ENCODE assay signal across 14 cellular contexts in genomic region chr17:4562000-4562969, GRCh38. TPM values are rescaled to one million over a fixed set of nuclear protein-coding genes. Genes with fewer than 3 reads are reported as not detected.
DNase-seq lines count a peak whose midpoint lies in the region; TF ChIP-seq lines count a peak whose summit lies in the region.
"Had no signal": no experiment of that assay in that cellular context is flagged by ENCODE, and none has a peak within 500 bp of the region (broad histone marks: within the 10 kb centered on the region; RNA-seq: fewer than 3 reads in every experiment).

No MANE protein-coding gene starts in this region.

- H3K36me3 ChIP-seq in Karpas-422 (ENCODE audit: insufficient read depth, low read length) (no peaks in the 10 kb centered on the region), ascending aorta (no peaks in the 10 kb centered on the region)

- peaks cover 17% of the 10 kb centered on the region for H3K4me1 ChIP-seq in Karpas-422 (ENCODE audit: low read length)
- peaks cover 6 to 10% of the 10 kb centered on the region in 2 donors for H3K4me1 ChIP-seq in ascending aorta

- H3K27me3 Mint-ChIP-seq in T-helper 2 cell treated with Interferon-gamma antibody and Interleukin-4, amounts not matched to agents 5 μg/mL and 100 μg/mL, for 36 hours (ENCODE audit: low read depth) = no peaks in the 10 kb centered on the region

- no peaks in the 10 kb centered on the region for H3K9me2 ChIP-seq in Karpas-422 (replicated peaks; ENCODE audit: insufficient read depth, low read length)

- no peaks in the 10 kb centered on the region for H4K20me1 ChIP-seq in Karpas-422 (ENCODE audit: insufficient read depth, low read depth, low read length)

- no peaks in the 10 kb centered on the region for H3K36me3 Mint-ChIP-seq in T-helper 2 cell treated with Interferon-gamma antibody and Interleukin-4, amounts not matched to agents 5 μg/mL and 100 μg/mL, for 36 hours (ENCODE audit: low read depth)

- H3K9ac ChIP-seq in Karpas-422 (ENCODE audit: low read length) = peak overlapping the region; percentile 21; the same call in 1 of the 2 replicates

- no peaks in the 10 kb centered on the region for H3K9me3 ChIP-seq in Karpas-422 (ENCODE audit: low read length)
- H3K9me3 ChIP-seq in ascending aorta = no peaks in the 10 kb centered on the region

- DNase-seq in T-helper 2 cell treated with Interferon-gamma antibody and Interleukin-4, amounts not matched to agents 5 μg/mL and 100 μg/mL, for 36 hours (ENCODE audit: low spot score) = no peak
- DNase-seq in T-helper 2 cell (no peak), Karpas-422 (no peak), ascending aorta (ENCODE audit: low spot score in 2 of 2) (no peak), posterior vena cava (ENCODE audit: low spot score) (peak; percentile 58), mucosa of gallbladder (ENCODE audit: low spot score) (no peak), GDM1 (lab: John Stamatoyannopoulos, UW) (no peak), NCI-H446 treated with DMSO at 0.1 percent for 48 hours (lab: John Stamatoyannopoulos, UW) (no peak)
- DNase-seq: activated CD4-positive, alpha-beta T cell treated with anti-CD3 and anti-CD28 coated beads, Interleukin-2, amount 50 U/mL, for 4 hours; anterior cingulate cortex; midbrain; NCI-H748 treated with DMSO at 0.1 percent for 48 hours had no signal

- H3K4me3 Mint-ChIP-seq in T-helper 2 cell treated with Interferon-gamma antibody and Interleukin-4, amounts not matched to agents 5 μg/mL and 100 μg/mL, for 36 hours = peak overlapping the region; percentile 68

- intact Hi-C loops in ascending aorta (cut with DNase I) (loop anchor here (2.0 kb wide), 1 partner anchor 63 kb away; the partner anchor contains the start of gene SPNS2), posterior vena cava (cut with DNase I) (loop anchor here in 1 of 2 donors (1.0 kb wide), 1 partner anchor 63 kb away; no protein-coding TSS in a partner anchor)

- H3K4me1 Mint-ChIP-seq in T-helper 2 cell treated with Interferon-gamma antibody and Interleukin-4, amounts not matched to agents 5 μg/mL and 100 μg/mL, for 36 hours (ENCODE audit: low read depth) = peaks cover 37% of the 10 kb centered on the region

- H3K27ac Mint-ChIP-seq in T-helper 2 cell treated with Interferon-gamma antibody and Interleukin-4, amounts not matched to agents 5 μg/mL and 100 μg/mL, for 36 hours = peak overlapping the region; percentile 50

- H3K4me3 ChIP-seq in Karpas-422 (ENCODE audit: low read length) (no peak overlapping the region), ascending aorta (peak overlapping the region in 1 of 2 donors; percentile 5)
- H3K4me3 ChIP-seq: SK-N-MC had no signal

- H3K27ac ChIP-seq in Karpas-422 (ENCODE audit: low read length) (no peak overlapping the region), ascending aorta (peak overlapping the region; percentile 80 to 82)
- H3K27ac ChIP-seq: SK-N-MC had no signal

- peak; percentile 10 to 24 (median 12) for TF ChIP-seq CTCF in ascending aorta (IDR thresholded peaks at IDR 0.05)

- no peak overlapping the region for H2AFZ ChIP-seq in Karpas-422 (ENCODE audit: low read length)

- no peaks in the 10 kb centered on the region for H3K79me2 ChIP-seq in Karpas-422 (ENCODE audit: low read length)

- peak overlapping the region; percentile 51 for H3K4me2 ChIP-seq in Karpas-422 (ENCODE audit: low read depth, low read length, poor library complexity, severe bottlenecking)

- H3K9me3 Mint-ChIP-seq in T-helper 2 cell treated with Interferon-gamma antibody and Interleukin-4, amounts not matched to agents 5 μg/mL and 100 μg/mL, for 36 hours = no peaks in the 10 kb centered on the region

- H3K27me3 ChIP-seq in Karpas-422 (ENCODE audit: low read length) (no peaks in the 10 kb centered on the region), ascending aorta (no peaks in the 10 kb centered on the region)

RNA-seq across cellular contexts. Expression of gene GGT6, which starts 1.9 kb away (rescaled TPM):
- total RNA-seq in Karpas-422 (2014; rRNA removed; shearing (Covaris generic); ENCODE audit: low replicate concordance) = not detected in 2 replicates
- total RNA-seq in ascending aorta (not detected), posterior vena cava (not detected), mucosa of gallbladder (21.3 TPM)
- total RNA-seq: A673 had no signal

RNA-seq across cellular contexts. Expression of gene MYBBP1A, which starts 7.1 kb away (rescaled TPM):
- 48.2 and 76.6 TPM in 2 replicates for total RNA-seq in Karpas-422 (2014; rRNA removed; shearing (Covaris generic); ENCODE audit: low replicate concordance)
- total RNA-seq in ascending aorta = 94.5 TPM
- 10 to 100 TPM; 37.9 to 41.0 TPM for total RNA-seq in posterior vena cava
- total RNA-seq in mucosa of gallbladder = 30.8 TPM

RNA-seq across cellular contexts. Expression of gene SMTNL2, which starts 22.0 kb away (rescaled TPM):
- total RNA-seq in Karpas-422 (2014; rRNA removed; shearing (Covaris generic); ENCODE audit: low replicate concordance) = 0.45 TPM in 1 of 2 replicates, not detected in the other
- total RNA-seq in ascending aorta = 15.6 TPM
- total RNA-seq in posterior vena cava = 1 to 10 TPM; 2.0 to 3.0 TPM
- total RNA-seq in mucosa of gallbladder = 2.4 TPM
- total RNA-seq: A673 had no signal

Comparison
In these comparisons a context has a peak if more than half of its experiments do, and no peak if none do; other contexts are left out.
1. RNA of gene GGT6, which starts 1.9 kb away (total RNA-seq): 21.3 TPM in mucosa of gallbladder (single experiment); not detected in Karpas-422, not detected in ascending aorta (single experiment) and not detected in posterior vena cava; every median in the first group is over 10 times any median in the second.